Comparison of ENCODE assay signal across 9 cellular contexts in the genomic region with DNA sequence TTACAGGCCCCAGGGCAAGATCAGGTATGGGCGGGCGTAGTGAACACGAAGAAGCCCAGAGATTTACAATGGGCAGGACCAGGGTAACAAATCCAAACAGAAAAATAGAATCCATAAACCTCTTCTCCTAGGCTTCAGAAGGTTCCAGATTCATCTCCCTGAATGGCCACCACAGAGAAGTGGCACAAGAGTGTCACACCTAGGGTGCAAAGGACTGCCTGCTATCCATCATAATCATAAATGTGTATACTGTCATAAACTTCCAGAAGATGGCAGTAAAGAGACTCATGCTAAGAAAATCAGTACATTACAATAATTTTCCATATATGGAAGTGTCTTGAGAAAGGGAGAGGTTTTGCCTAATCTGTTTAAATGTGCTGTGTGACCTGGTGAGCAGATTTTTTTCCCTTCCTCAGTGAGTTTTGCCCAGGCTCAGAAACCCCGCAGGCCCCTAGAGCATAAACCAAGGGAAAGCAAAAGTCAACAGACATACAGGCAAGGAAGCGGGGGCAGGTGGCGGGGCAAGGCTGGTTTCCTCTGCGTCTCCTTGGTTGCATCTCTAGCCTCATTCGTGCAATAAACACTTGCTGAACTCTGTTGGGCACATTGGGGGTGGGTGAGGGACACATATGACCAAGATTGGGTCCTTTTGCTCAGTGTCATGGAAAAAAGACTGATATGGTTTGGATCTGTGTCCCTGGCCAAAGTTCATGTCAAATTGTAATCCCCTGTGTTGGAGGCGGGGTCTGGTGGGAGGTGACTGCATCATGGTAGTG.
DNase-seq lines count a peak whose midpoint lies in the region; ATAC-seq and TF ChIP-seq lines count a peak whose summit lies in the region.
"Had no signal": no experiment of that assay in that cellular context is flagged by ENCODE, and none has a peak within 500 bp of the region (broad histone marks: within the 10 kb centered on the region; RNA-seq: fewer than 3 reads in every experiment).

No MANE protein-coding gene starts in this region.

- H3K27me3 Mint-ChIP-seq in brain: peaks cover 22% of the 10 kb centered on the region

- no peak overlapping the region for H3K4me2 ChIP-seq in parathyroid adenoma (ENCODE audit: low read length)

- H3K79me2 ChIP-seq in parathyroid adenoma: no peaks in the 10 kb centered on the region

- no peak overlapping the region for H3K4me3 ChIP-seq in parathyroid adenoma (ENCODE audit: low read depth, low read length)

- no peaks in the 10 kb centered on the region for H3K36me3 ChIP-seq in parathyroid adenoma (ENCODE audit: control insufficient read depth, insufficient read depth, low read length)

- H3K4me1 Mint-ChIP-seq in brain: peaks cover 10% of the 10 kb centered on the region

- no peak overlapping the region for H3K4me3 Mint-ChIP-seq in brain
- H3K4me3 Mint-ChIP-seq: activated naive CD8-positive, alpha-beta T cell treated with anti-CD3 and anti-CD28 coated beads, Interleukin-2, amount 10 ng/mL, durations not matched to agents 7 days and 5 days had no signal

- H3K36me3 Mint-ChIP-seq in brain: peaks cover 14% of the 10 kb centered on the region
- H3K36me3 Mint-ChIP-seq: activated naive CD8-positive, alpha-beta T cell treated with anti-CD3 and anti-CD28 coated beads, Interleukin-2, amount 10 ng/mL, durations not matched to agents 7 days and 5 days had no signal

- DNase-seq in EL: peak; percentile 40
- peak; percentile 27 for DNase-seq in NCI-H1694 (lab: John Stamatoyannopoulos, UW)
- DNase-seq in iPS-NIHi11 (ENCODE audit: low spot score): no peak
- DNase-seq: activated naive CD8-positive, alpha-beta T cell treated with anti-CD3 and anti-CD28 coated beads, Interleukin-2, amount 10 ng/mL, durations not matched to agents 7 days and 5 days had no signal

- TF ChIP-seq CTCF in 22Rv1 (IDR thresholded peaks at IDR 0.05): peak; percentile 76
- TF ChIP-seq CTCF in brain (conservative IDR thresholded peaks at IDR 0.05): peak; percentile 52 to 61
- TF ChIP-seq CTCF in parathyroid adenoma (IDR thresholded peaks at IDR 0.05): peak; percentile 41

- ATAC-seq in HG03108 (IDR thresholded peaks at IDR 0.05; ENCODE audit: unreplicated experiment): no peak
- ATAC-seq in HG02884 (IDR thresholded peaks at IDR 0.05; ENCODE audit: unreplicated experiment): no peak

- no peak overlapping the region for H3K27ac ChIP-seq in 22Rv1
- no peak overlapping the region for H3K27ac ChIP-seq in parathyroid adenoma

- no peak overlapping the region for H3K27ac Mint-ChIP-seq in brain
- H3K27ac Mint-ChIP-seq: activated naive CD8-positive, alpha-beta T cell treated with anti-CD3 and anti-CD28 coated beads, Interleukin-2, amount 10 ng/mL, durations not matched to agents 7 days and 5 days had no signal

- H3K9me3 Mint-ChIP-seq in brain: peaks cover 26 to 42% (median 31%) of the 10 kb centered on the region in 5 experiments

- no peaks in the 10 kb centered on the region for H3K9me3 ChIP-seq in parathyroid adenoma (ENCODE audit: control insufficient read depth, low read length)

- H3K4me1 ChIP-seq in parathyroid adenoma: no peaks in the 10 kb centered on the region

- H3K9ac ChIP-seq in parathyroid adenoma: no peak overlapping the region

- H3K27me3 ChIP-seq in parathyroid adenoma (ENCODE audit: control insufficient read depth, insufficient read depth, low read length): no peaks in the 10 kb centered on the region

- no peak overlapping the region for H2AFZ ChIP-seq in parathyroid adenoma
